In genomic region chr7:11341285-11341944, GRCh38 we compare ENCODE assay signal across 9 cellular contexts.
DNase-seq lines count a peak whose midpoint lies in the region; ATAC-seq, FAIRE-seq and TF ChIP-seq lines count a peak whose summit lies in the region.
"Had no signal": no experiment of that assay in that cellular context is flagged by ENCODE, and none has a peak within 500 bp of the region (broad histone marks: within the 10 kb centered on the region; RNA-seq: fewer than 3 reads in every experiment).

No MANE protein-coding gene starts in this region.

- no peaks in the 10 kb centered on the region for H3K36me3 Mint-ChIP-seq in activated CD4-positive, alpha-beta memory T cell treated with anti-CD3 and anti-CD28 coated beads, Interleukin-2, amount 10 ng/mL, durations not matched to agents 7 days and 5 days (ENCODE audit: low read depth)
- H3K36me3 Mint-ChIP-seq: CD4-positive, CD25-positive, alpha-beta regulatory T cell had no signal

- no peaks in the 10 kb centered on the region for H3K9me2 ChIP-seq in neural cell (ENCODE audit: insufficient read depth, low read length)

- peaks cover 0 to 7% of the 10 kb centered on the region in 2 donors for H3K4me1 ChIP-seq in right atrium auricular region

- TF ChIP-seq RAD21 in neural cell (conservative IDR thresholded peaks at IDR 0.05) = peak; percentile 87

- ATAC-seq in Right ventricle myocardium superior (ENCODE audit: poor library complexity) (peak; percentile 58), GM19324 (IDR thresholded peaks at IDR 0.05; ENCODE audit: low FRiP score, unreplicated experiment) (no peak)

- H3K27ac Mint-ChIP-seq in activated CD4-positive, alpha-beta memory T cell treated with anti-CD3 and anti-CD28 coated beads, Interleukin-2, amount 10 ng/mL, durations not matched to agents 7 days and 5 days = no peak overlapping the region
- H3K27ac Mint-ChIP-seq: CD4-positive, CD25-positive, alpha-beta regulatory T cell had no signal

- intact Hi-C loops in Right ventricle myocardium superior (cut with DNase I) = no loop called here

- CTCF ChIA-PET in activated CD4-positive, alpha-beta memory T cell treated with anti-CD3 and anti-CD28 coated beads, Interleukin-2, amount 10 ng/mL, durations not matched to agents 7 days and 5 days (lab: Charles Lee) = no interaction called here

- TF ChIP-seq CTCF in right atrium auricular region (IDR thresholded peaks at IDR 0.05) (peak in 1 of 2 donors; percentile 66), bronchial epithelial cell (IDR thresholded peaks at IDR 0.05; ENCODE audit: insufficient read depth, low read length, severe bottlenecking) (peak; percentile 34), neural cell (IDR thresholded peaks at IDR 0.05; ENCODE audit: poor library complexity, severe bottlenecking) (peak; percentile 82)

- no peaks in the 10 kb centered on the region for H3K79me2 ChIP-seq in neural cell (replicated peaks; ENCODE audit: insufficient read depth, low read length)

- H3K36me3 ChIP-seq in right atrium auricular region (no peaks in the 10 kb centered on the region), bronchial epithelial cell (ENCODE audit: control insufficient read depth, insufficient read depth, low read length) (no peaks in the 10 kb centered on the region), neural cell (ENCODE audit: insufficient read depth, low read length) (no peaks in the 10 kb centered on the region)

- H3K27me3 ChIP-seq in right atrium auricular region = no peaks in the 10 kb centered on the region
- H3K27me3 ChIP-seq in bronchial epithelial cell (ENCODE audit: control insufficient read depth, insufficient read depth, low read length) = no peaks in the 10 kb centered on the region
- H3K27me3 ChIP-seq in neural cell (ENCODE audit: insufficient read depth, low read depth, low read length) = no peaks in the 10 kb centered on the region

- H3K4me3 ChIP-seq in right atrium auricular region (peak overlapping the region in 1 of 2 donors; percentile 5), bronchial epithelial cell (ENCODE audit: low read depth, low read length) (no peak overlapping the region), neural cell (ENCODE audit: low read length) (no peak overlapping the region)

- no peak overlapping the region for H3K4me2 ChIP-seq in neural cell (ENCODE audit: low read length)

- peak overlapping the region; percentile 16 for H2AFZ ChIP-seq in neural cell (ENCODE audit: low read depth, low read length)

- no peaks in the 10 kb centered on the region for H3F3A ChIP-seq in neural cell (ENCODE audit: insufficient read depth, low read length, poor library complexity, severe bottlenecking)

- no peaks in the 10 kb centered on the region for H4K20me1 ChIP-seq in neural cell (ENCODE audit: insufficient read depth)

- no peak overlapping the region for H3K4me3 Mint-ChIP-seq in activated CD4-positive, alpha-beta memory T cell treated with anti-CD3 and anti-CD28 coated beads, Interleukin-2, amount 10 ng/mL, durations not matched to agents 7 days and 5 days

- no peaks in the 10 kb centered on the region for H3K9me3 ChIP-seq in right atrium auricular region
- no peaks in the 10 kb centered on the region for H3K9me3 ChIP-seq in neural cell (ENCODE audit: low read length)

- no peak for FAIRE-seq in bronchial epithelial cell (lab: Jason Lieb, UNC)

- H3K27ac ChIP-seq in right atrium auricular region = no peak overlapping the region
- peak overlapping the region; percentile 44 for H3K27ac ChIP-seq in neural cell (ENCODE audit: low read length)

- H3K27me3 Mint-ChIP-seq in activated CD4-positive, alpha-beta memory T cell treated with anti-CD3 and anti-CD28 coated beads, Interleukin-2, amount 10 ng/mL, durations not matched to agents 7 days and 5 days = peaks cover 13% of the 10 kb centered on the region

- POLR2A ChIA-PET in activated CD4-positive, alpha-beta memory T cell treated with anti-CD3 and anti-CD28 coated beads, Interleukin-2, amount 10 ng/mL, durations not matched to agents 7 days and 5 days (lab: Charles Lee) = no interaction called here

- TF ChIP-seq EP300 in neural cell (conservative IDR thresholded peaks at IDR 0.05; ENCODE audit: poor library complexity, severe bottlenecking) = no peak

- H3K9ac ChIP-seq in neural cell (ENCODE audit: low read length) = no peak overlapping the region

- DNase-seq in Right ventricle myocardium superior = no peak
- DNase-seq in right atrium auricular region (ENCODE audit: low spot score) = no peak
- peak; percentile 93 for DNase-seq in NCI-H2171 treated with DMSO at 0.1 percent for 48 hours (lab: John Stamatoyannopoulos, UW)
- peak; percentile 50 for DNase-seq in bronchial epithelial cell (ENCODE audit: low read depth)
- DNase-seq in AML-193 (lab: John Stamatoyannopoulos, UW) = no peak
- no peak for DNase-seq in activated CD4-positive, alpha-beta memory T cell treated with anti-CD3 and anti-CD28 coated beads, Interleukin-2, amount 10 ng/mL, durations not matched to agents 7 days and 5 days
- DNase-seq: CD4-positive, CD25-positive, alpha-beta regulatory T cell had no signal

- H3K4me1 Mint-ChIP-seq in activated CD4-positive, alpha-beta memory T cell treated with anti-CD3 and anti-CD28 coated beads, Interleukin-2, amount 10 ng/mL, durations not matched to agents 7 days and 5 days = no peaks in the 10 kb centered on the region

- H3K9me3 Mint-ChIP-seq in activated CD4-positive, alpha-beta memory T cell treated with anti-CD3 and anti-CD28 coated beads, Interleukin-2, amount 10 ng/mL, durations not matched to agents 7 days and 5 days = no peaks in the 10 kb centered on the region

TF ChIP-seq in neural cell, 6 proteins besides CTCF, POLR2A, EP300 and RAD21:
- TF ChIP-seq EZH2 (IDR thresholded peaks at IDR 0.05; ENCODE audit: borderline replicate concordance, insufficient read depth, low read length, poor library complexity, severe bottlenecking) (no peak), MXI1 (conservative IDR thresholded peaks at IDR 0.05; ENCODE audit: poor library complexity, severe bottlenecking) (no peak), TAF1 (IDR thresholded peaks at IDR 0.05; ENCODE audit: low read depth) (no peak), POLR2AphosphoS5 (IDR thresholded peaks at IDR 0.05) (no peak), SMC3 (conservative IDR thresholded peaks at IDR 0.05; ENCODE audit: poor library complexity) (peak; percentile 84)

Comparison
In these comparisons a context has a peak if more than half of its experiments do, and no peak if none do; other contexts are left out.
1. DNase-seq: peak in NCI-H2171 treated with DMSO at 0.1 percent for 48 hours (single experiment) and bronchial epithelial cell (single experiment); none in Right ventricle myocardium superior (single experiment), right atrium auricular region (single experiment), AML-193 (0 of 2) and activated CD4-positive, alpha-beta memory T cell treated with anti-CD3 and anti-CD28 coated beads, Interleukin-2, amount 10 ng/mL, durations not matched to agents 7 days and 5 days (single experiment).